In the genomic region with DNA sequence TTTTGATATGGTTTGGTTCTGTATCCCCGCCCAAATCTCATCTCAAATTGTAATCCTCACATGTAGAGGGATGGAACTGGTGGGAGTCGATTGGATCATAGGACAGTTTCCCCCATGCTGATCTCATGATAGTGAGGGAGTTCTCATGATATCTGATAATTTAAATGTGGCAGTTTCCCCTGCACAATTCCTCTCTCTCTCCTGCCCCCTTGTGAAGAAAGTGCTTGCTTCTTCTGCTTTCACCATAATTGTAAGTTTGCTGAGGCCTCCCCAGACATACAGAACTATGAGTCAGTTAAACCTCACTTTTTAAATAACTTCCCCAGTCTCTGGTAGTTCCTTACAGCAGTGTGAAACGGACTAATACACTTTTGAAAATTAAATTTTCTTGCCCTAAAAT, we compare ENCODE assay signal across 22 cellular contexts. TPM values are rescaled to one million over a fixed set of nuclear protein-coding genes. Genes with fewer than 3 reads are reported as not detected.
DNase-seq lines count a peak whose midpoint lies in the region; ATAC-seq, FAIRE-seq and TF ChIP-seq lines count a peak whose summit lies in the region.
"Had no signal": no experiment of that assay in that cellular context is flagged by ENCODE, and none has a peak within 500 bp of the region (broad histone marks: within the 10 kb centered on the region; RNA-seq: fewer than 3 reads in every experiment).

No MANE protein-coding gene starts in this region.

- TF ChIP-seq POLR2A in GM12878 (IDR thresholded peaks at IDR 0.05; ENCODE audit: low read depth, low read length) = no peak

- H2AFZ ChIP-seq in KMS-11 (ENCODE audit: low read depth) (no peak overlapping the region), GM12878 (ENCODE audit: control insufficient read depth, low read depth, low read length) (no peak overlapping the region)

- RAD21 ChIA-PET in GM12878 (lab: Charles Lee; ENCODE audit: unreplicated experiment) = no interaction called here

- CTCF ChIA-PET in GM12878 (lab: Yijun Ruan, JAX) = interaction anchor here (1.0 to 1.4 kb wide), 2 partner anchors 62 to 539 kb away, joined by 3 to 4 read pairs; no protein-coding TSS in a partner anchor

- no peaks in the 10 kb centered on the region for H3K9me3 ChIP-seq in GM12878 (replicated peaks; ENCODE audit: control insufficient read depth, insufficient read depth, low read length)
- H3K9me3 ChIP-seq: prostate gland, thoracic aorta had no signal

- H3K4me3 ChIP-seq in KMS-11 (IDR thresholded peaks at IDR 0.05; ENCODE audit: insufficient read depth, low read depth, low read length) = no peak overlapping the region
- no peak overlapping the region for H3K4me3 ChIP-seq in GM12878
- H3K4me3 ChIP-seq in retinal pigment epithelial cell (ENCODE audit: low read length) = no peak overlapping the region
- H3K4me3 ChIP-seq: prostate gland, thoracic aorta had no signal

- H3K79me2 ChIP-seq in KMS-11 (ENCODE audit: insufficient read depth, low read depth) (no peaks in the 10 kb centered on the region), GM12878 (ENCODE audit: control insufficient read depth, insufficient read depth, low read length) (no peaks in the 10 kb centered on the region)

- peak; percentile 16 to 22 for DNase-seq in NOMO-1 (lab: John Stamatoyannopoulos, UW; ENCODE audit: unreplicated experiment in 2 of 2)
- no peak for DNase-seq in GM12878 (ENCODE audit: low read depth, low spot score)
- no peak for DNase-seq in retinal pigment epithelial cell (ENCODE audit: low read depth)
- DNase-seq in NCI-H2196 (lab: John Stamatoyannopoulos, UW; ENCODE audit: unreplicated experiment) = no peak
- DNase-seq: activated CD4-positive, CD25-positive, alpha-beta regulatory T cell; activated naive CD8-positive, alpha-beta T cell treated with anti-CD3 and anti-CD28 coated beads for 36 hours; activated T-cell treated with anti-CD3 and anti-CD28 coated beads, Interleukin-2, amount 50 U/mL, for 72 hours; Calu3; erythroblast; GF-D8; immature natural killer cell; NCI-H2029; NCI-H510A treated with DMSO at 0.1 percent for 48 hours; stimulated activated CD4-positive, alpha-beta T cell treated with anti-CD3 and anti-CD28 coated beads, Interleukin-12 subunit alpha, Interleukin-12 subunit beta, amount 100 ng/mL, for 4 hours had no signal

- no peak for TF ChIP-seq RAD21 in GM12878 (IDR thresholded peaks at IDR 0.05; ENCODE audit: insufficient read depth, low read depth, low read length)

- in situ Hi-C loops in GM12878 (cut with MboI) = no loop called here

- 4% methylated on average over 3 of the region's 3 CpGs for WGBS in GM12878 (ENCODE audit: insufficient coverage, insufficient replicate concordance, low lambda C conversion rate, missing lambda C conversion rate)

- no peaks in the 10 kb centered on the region for H3K36me3 ChIP-seq in KMS-11 (ENCODE audit: insufficient read depth)
- H3K36me3 ChIP-seq in GM12878 (ENCODE audit: control insufficient read depth in 2 of 2, insufficient read depth in 2 of 2, low read length in 1 of 2) = no peaks in the 10 kb centered on the region
- H3K36me3 ChIP-seq: prostate gland, thoracic aorta had no signal

- H3K4me2 ChIP-seq in KMS-11 (no peak overlapping the region), GM12878 (ENCODE audit: control insufficient read depth, insufficient read depth) (no peak overlapping the region)

- no peaks in the 10 kb centered on the region for H4K20me1 ChIP-seq in KMS-11 (ENCODE audit: insufficient read depth)
- no peaks in the 10 kb centered on the region for H4K20me1 ChIP-seq in GM12878 (ENCODE audit: control insufficient read depth, insufficient read depth)

- H3K9ac ChIP-seq in KMS-11 = no peak overlapping the region
- no peak overlapping the region for H3K9ac ChIP-seq in GM12878 (ENCODE audit: control insufficient read depth, insufficient read depth, low read length)

- H3K27ac ChIP-seq in KMS-11 = no peak overlapping the region
- no peak overlapping the region for H3K27ac ChIP-seq in GM12878 (ENCODE audit: control insufficient read depth, insufficient read depth)
- H3K27ac ChIP-seq: HL-60, prostate gland, thoracic aorta had no signal

- no peak for TF ChIP-seq EP300 in GM12878 (IDR thresholded peaks at IDR 0.05; ENCODE audit: borderline replicate concordance in 1 of 2, control insufficient read depth in 1 of 2, low read depth in 2 of 2, low read length in 2 of 2)

- ATAC-seq in GM12878 = peak; percentile 32; the same call in 1 of the 3 replicates
- no peak for ATAC-seq in HG02885 (IDR thresholded peaks at IDR 0.05; ENCODE audit: poor library complexity, unreplicated experiment)
- no peak for ATAC-seq in GM18520 (IDR thresholded peaks at IDR 0.05; ENCODE audit: unreplicated experiment)
- ATAC-seq: activated T-cell treated with anti-CD3 and anti-CD28 coated beads, Interleukin-2, amount 50 U/mL, for 72 hours; natural killer cell treated with Interleukin-12 subunit alpha and Interleukin-12 subunit beta and Interleukin-15 and Interleukin-18, amount 100 ng/mL, for 72 hours had no signal

- no peak for FAIRE-seq in GM12878 (lab: Jason Lieb, UNC)
- FAIRE-seq: GM12892 had no signal

- H3K4me1 ChIP-seq in KMS-11 (ENCODE audit: low read depth, poor library complexity, severe bottlenecking) (no peaks in the 10 kb centered on the region), GM12878 (ENCODE audit: control insufficient read depth, insufficient read depth, low read length) (no peaks in the 10 kb centered on the region)
- H3K4me1 ChIP-seq: prostate gland had no signal

- H3K27me3 ChIP-seq in KMS-11 (ENCODE audit: insufficient read depth, low read depth) (no peaks in the 10 kb centered on the region), GM12878 (replicated peaks in 1 of 2; ENCODE audit: control insufficient read depth in 2 of 2, insufficient read depth in 2 of 2, low read length in 1 of 2) (no peaks in the 10 kb centered on the region)

- no TSS peak for BruUV-seq in GM12878 (replicated peaks; lab: Mats Ljungman, UMichigan)

- POLR2A ChIA-PET in GM12878 (lab: Charles Lee) = no interaction called here

- SMC1A ChIA-PET in GM12878 (lab: Charles Lee; ENCODE audit: uncharacterized antibody, unreplicated experiment) = interaction anchor here (1.0 kb wide), 1 partner anchor 11 kb away, joined by 4 read pairs; no protein-coding TSS in a partner anchor

- intact Hi-C loops in GM12878 (cut with micrococcal nuclease; ENCODE audit: unreplicated experiment) = no loop called here

- TF ChIP-seq CTCF in KMS-11 (conservative IDR thresholded peaks at IDR 0.05; ENCODE audit: low read depth, low read length) (0 out of 2 replicates have a peak, but pooled peaks have one; percentile 9), GM12878 (IDR thresholded peaks at IDR 0.05 in 2 of 3, conservative IDR thresholded peaks at IDR 0.05 in 1 of 3; ENCODE audit: control insufficient read depth in 2 of 3, extremely low read depth in 1 of 3, insufficient read depth in 1 of 3, low read depth in 3 of 3, low read length in 3 of 3) (0 out of 6 replicates have a peak, but pooled peaks of 1 of the 3 experiments have one; percentile 8), retinal pigment epithelial cell (conservative IDR thresholded peaks at IDR 0.05; ENCODE audit: low read depth, low read length) (peak; percentile 38)

TF ChIP-seq in GM12878, 131 proteins besides CTCF, POLR2A, EP300 and RAD21:
- TF ChIP-seq GATAD2B (conservative IDR thresholded peaks at IDR 0.05; ENCODE audit: low read depth) (no peak), SUZ12 (IDR thresholded peaks at IDR 0.05; ENCODE audit: unreplicated experiment) (no peak), POLR2AphosphoS2 (IDR thresholded peaks at IDR 0.05; ENCODE audit: low read depth, low read length) (no peak), SMAD1 (IDR thresholded peaks at IDR 0.05; ENCODE audit: low read depth, partially characterized antibody) (no peak), MTA3 (IDR thresholded peaks at IDR 0.05; ENCODE audit: borderline replicate concordance, low read length) (no peak), YBX1 (IDR thresholded peaks at IDR 0.05) (no peak), HDAC6 (IDR thresholded peaks at IDR 0.05; ENCODE audit: unreplicated experiment) (no peak)
- TF ChIP-seq, protein P1, sequence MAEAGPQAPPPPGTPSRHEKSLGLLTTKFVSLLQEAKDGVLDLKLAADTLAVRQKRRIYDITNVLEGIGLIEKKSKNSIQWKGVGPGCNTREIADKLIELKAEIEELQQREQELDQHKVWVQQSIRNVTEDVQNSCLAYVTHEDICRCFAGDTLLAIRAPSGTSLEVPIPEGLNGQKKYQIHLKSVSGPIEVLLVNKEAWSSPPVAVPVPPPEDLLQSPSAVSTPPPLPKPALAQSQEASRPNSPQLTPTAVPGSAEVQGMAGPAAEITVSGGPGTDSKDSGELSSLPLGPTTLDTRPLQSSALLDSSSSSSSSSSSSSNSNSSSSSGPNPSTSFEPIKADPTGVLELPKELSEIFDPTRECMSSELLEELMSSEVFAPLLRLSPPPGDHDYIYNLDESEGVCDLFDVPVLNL (IDR thresholded peaks at IDR 0.05; ENCODE audit: low read depth, low read length) = no peak
- TF ChIP-seq, protein P2, sequence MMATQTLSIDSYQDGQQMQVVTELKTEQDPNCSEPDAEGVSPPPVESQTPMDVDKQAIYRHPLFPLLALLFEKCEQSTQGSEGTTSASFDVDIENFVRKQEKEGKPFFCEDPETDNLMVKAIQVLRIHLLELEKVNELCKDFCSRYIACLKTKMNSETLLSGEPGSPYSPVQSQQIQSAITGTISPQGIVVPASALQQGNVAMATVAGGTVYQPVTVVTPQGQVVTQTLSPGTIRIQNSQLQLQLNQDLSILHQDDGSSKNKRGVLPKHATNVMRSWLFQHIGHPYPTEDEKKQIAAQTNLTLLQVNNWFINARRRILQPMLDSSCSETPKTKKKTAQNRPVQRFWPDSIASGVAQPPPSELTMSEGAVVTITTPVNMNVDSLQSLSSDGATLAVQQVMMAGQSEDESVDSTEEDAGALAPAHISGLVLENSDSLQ (IDR thresholded peaks at IDR 0.05) = no peak

RNA-seq across cellular contexts. Expression of a gene that starts 12.3 kb away (rescaled TPM):
- total RNA-seq in GM12878 (2013; cell fraction: nucleolus; rRNA removed) = 0.27 and 0.39 TPM in 2 replicates
- 0.71 TPM in 1 of 2 replicates, not detected in the other for total RNA-seq in GM12878 (2014; rRNA removed)
- total RNA-seq in GM12878 (2014; rRNA removed; fragmentation: Illumina TruSeq; extraction: Trizol) = 0.04 TPM in 1 of 2 replicates, not detected in the other
- total RNA-seq in GM12878 (2021) = not detected in 2 replicates
- not detected for polyA plus RNA-seq in GM12878 (2011; ENCODE audit: low read depth)
- polyA plus RNA-seq in GM12878 (2011; rRNA removed) = 1.1 TPM in 2 replicates
- polyA plus RNA-seq in GM12878 (2011; cell fraction: cytosol; rRNA removed) = 0.72 and 0.87 TPM in 2 replicates
- polyA plus RNA-seq in GM12878 (2011; cell fraction: nucleus; rRNA removed) = 0.87 and 1.4 TPM in 2 replicates
- not detected in 2 replicates for polyA plus RNA-seq in GM12878 (2012)
- 0.01 TPM in 1 of 2 replicates, not detected in the other for polyA plus RNA-seq in GM12878 (2014; fragmentation: Illumina TruSeq; extraction: Trizol)
- polyA plus RNA-seq in GM12878 (2014; fragmentation: Nextera tagmentation; extraction: Ambion mirVana) = not detected
- polyA plus RNA-seq in GM12878 (2014; rRNA removed) = 0.03 TPM in 1 of 2 replicates, not detected in the other
- polyA plus RNA-seq in GM12878 (2016; fragmentation: Nextera tagmentation; extraction: Ambion mirVana) = not detected
- polyA minus RNA-seq in GM12878 (2011; rRNA and poly(A)+ RNA removed) = 1.9 and 2.6 TPM in 2 replicates
- polyA minus RNA-seq in GM12878 (2011; cell fraction: cytosol; rRNA and poly(A)+ RNA removed) = 0.21 TPM in 1 of 2 replicates, not detected in the other
- 1.5 and 3.3 TPM in 2 replicates for polyA minus RNA-seq in GM12878 (2011; cell fraction: nucleus; rRNA and poly(A)+ RNA removed)
- total RNA-seq: activated naive CD8-positive, alpha-beta T cell treated with anti-CD3 and anti-CD28 coated beads for 36 hours; activated T-cell treated with anti-CD3 and anti-CD28 coated beads, Interleukin-2, amount 50 U/mL, for 72 hours; natural killer cell treated with Interleukin-12 subunit alpha and Interleukin-12 subunit beta and Interleukin-15 and Interleukin-18, amount 100 ng/mL, for 72 hours had no signal
- polyA plus RNA-seq: immature natural killer cell had no signal

Comparison
In these comparisons a context has a peak if more than half of its experiments do, and no peak if none do; other contexts are left out.
1. DNase-seq: peak in NOMO-1 (2 of 2); none in GM12878 (single experiment), retinal pigment epithelial cell (single experiment) and NCI-H2196 (single experiment).